ENCODE assay signal across 28 cellular contexts in the genomic region with DNA sequence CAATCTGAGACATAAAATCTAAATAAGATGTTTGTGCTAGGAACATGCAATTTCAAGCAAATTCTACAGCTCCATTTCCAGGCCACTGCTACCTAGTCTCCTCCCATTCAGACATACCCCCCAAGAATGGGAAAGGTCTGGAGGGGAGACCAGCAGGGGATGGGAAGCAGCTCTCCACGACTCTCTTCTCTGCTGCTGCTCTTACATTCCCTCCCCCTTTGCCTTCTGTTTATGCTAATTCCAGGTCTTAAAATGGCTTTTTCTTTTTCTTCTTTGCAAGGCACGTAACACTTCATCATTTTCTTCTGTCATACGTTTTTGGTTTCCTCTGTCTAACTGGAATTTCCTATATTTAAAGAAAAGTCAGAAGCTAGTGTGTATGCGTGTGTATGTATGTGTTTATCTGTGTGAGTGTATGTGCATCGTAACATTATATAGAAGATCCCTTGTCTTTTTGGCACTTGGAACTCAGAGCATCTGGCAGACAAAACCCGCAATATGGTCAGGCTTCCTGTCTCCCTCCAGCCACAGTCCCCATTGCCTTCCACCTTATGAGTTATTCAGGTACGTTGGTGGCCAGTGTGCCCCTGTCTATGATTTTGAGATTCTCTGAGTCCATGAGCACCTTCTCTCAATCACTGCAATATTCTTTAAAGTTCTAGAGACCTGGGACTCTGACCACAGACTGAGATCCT.
"Had no signal": no experiment of that assay in that cellular context is flagged by ENCODE, and none has a peak within 500 bp of the region (broad histone marks: within the 10 kb centered on the region; RNA-seq: fewer than 3 reads in every experiment).

No MANE protein-coding gene starts in this region.

- ATAC-seq: activated CD4-positive, alpha-beta T cell treated with anti-CD3 and anti-CD28 coated beads for 36 hours; activated CD4-positive, CD25-positive, alpha-beta regulatory T cell treated with anti-CD3 and anti-CD28 coated beads, Interleukin-2, amount 50 U/mL, for 24 hours; activated CD8-positive, alpha-beta T cell treated with anti-CD3 and anti-CD28 coated beads, Interleukin-2, amount 10 ng/mL, durations not matched to agents 7 days and 5 days; activated naive CD4-positive, alpha-beta T cell treated with anti-CD3 and anti-CD28 coated beads, Interleukin-2, amount 50 U/mL, for 72 hours; Panc1; WTC11 had no signal

- DNase-seq: activated CD4-positive, alpha-beta T cell treated with anti-CD3 and anti-CD28 coated beads for 36 hours; activated CD4-positive, alpha-beta T cell treated with anti-CD3 and anti-CD28 coated beads, Interleukin-2, amount 10 ng/mL, durations not matched to agents 7 days and 5 days; activated CD4-positive, alpha-beta T cell treated with anti-CD3 and anti-CD28 coated beads, Interleukin-2, amount 50 U/mL, for 48 hours; activated CD8-positive, alpha-beta T cell treated with anti-CD3 and anti-CD28 coated beads, Interleukin-2, amount 10 ng/mL, durations not matched to agents 7 days and 5 days; activated gamma-delta T cell treated with Interleukin-2 at 50 U/mL for 16 hours; activated naive CD4-positive, alpha-beta T cell treated with anti-CD3 and anti-CD28 coated beads for 36 hours; activated T-cell treated with anti-CD3 and anti-CD28 coated beads, Interleukin-2, amount 50 U/mL, for 24 hours; adrenal gland; colonic mucosa; NCI-H1048; NCI-H1105 treated with DMSO at 0.1 percent for 48 hours; NCI-H1436; NCI-H1694; NCI-H2029; NCI-H2227 treated with DMSO at 0.1 percent for 48 hours; NCI-H446; NCI-H510A treated with DMSO at 0.1 percent for 48 hours; SHP77; SJCRH30 had no signal

- H3K4me3 Mint-ChIP-seq: activated CD4-positive, alpha-beta T cell treated with anti-CD3 and anti-CD28 coated beads for 36 hours; activated CD4-positive, alpha-beta T cell treated with anti-CD3 and anti-CD28 coated beads, Interleukin-2, amount 10 ng/mL, durations not matched to agents 7 days and 5 days; activated CD8-positive, alpha-beta T cell treated with anti-CD3 and anti-CD28 coated beads, Interleukin-2, amount 10 ng/mL, durations not matched to agents 7 days and 5 days; activated naive CD4-positive, alpha-beta T cell treated with anti-CD3 and anti-CD28 coated beads for 36 hours; activated T-cell treated with anti-CD3 and anti-CD28 coated beads, Interleukin-2, amount 50 U/mL, for 24 hours; brain; T-helper 1 cell treated with Interleukin-12 subunit alpha and Interleukin-12 subunit beta and Interleukin-4 antibody, amounts not matched to agents 30 μg/mL and 1 μg/mL, for 36 hours; T-helper 2 cell treated with Interferon-gamma antibody and Interleukin-4, amounts not matched to agents 5 μg/mL and 100 μg/mL, for 36 hours; WTC11 had no signal

- H3K27ac ChIP-seq: adrenal gland, colonic mucosa, SJCRH30, SK-N-MC had no signal

- H3K27me3 ChIP-seq: adrenal gland, colonic mucosa, SJCRH30 had no signal

- H3K4me1 ChIP-seq: adrenal gland, colonic mucosa had no signal

- H3K36me3 ChIP-seq: adrenal gland, colonic mucosa, SJCRH30 had no signal

- H3K4me3 ChIP-seq: adrenal gland, colonic mucosa, SJCRH30, SK-N-MC had no signal

- H3K9me3 ChIP-seq: colonic mucosa, SJCRH30 had no signal

- H3K36me3 Mint-ChIP-seq: brain had no signal

- H3K4me1 Mint-ChIP-seq: activated CD4-positive, alpha-beta T cell treated with anti-CD3 and anti-CD28 coated beads for 36 hours; activated CD4-positive, alpha-beta T cell treated with anti-CD3 and anti-CD28 coated beads, Interleukin-2, amount 10 ng/mL, durations not matched to agents 7 days and 5 days had no signal

- H3K27me3 Mint-ChIP-seq: activated CD4-positive, alpha-beta T cell treated with anti-CD3 and anti-CD28 coated beads for 36 hours; activated CD4-positive, alpha-beta T cell treated with anti-CD3 and anti-CD28 coated beads, Interleukin-2, amount 10 ng/mL, durations not matched to agents 7 days and 5 days; activated T-cell treated with anti-CD3 and anti-CD28 coated beads, Interleukin-2, amount 50 U/mL, for 24 hours had no signal

- H3K27ac Mint-ChIP-seq: activated CD4-positive, alpha-beta T cell treated with anti-CD3 and anti-CD28 coated beads for 36 hours; activated CD4-positive, alpha-beta T cell treated with anti-CD3 and anti-CD28 coated beads, Interleukin-2, amount 10 ng/mL, durations not matched to agents 7 days and 5 days; activated CD8-positive, alpha-beta T cell treated with anti-CD3 and anti-CD28 coated beads, Interleukin-2, amount 10 ng/mL, durations not matched to agents 7 days and 5 days; activated naive CD4-positive, alpha-beta T cell treated with anti-CD3 and anti-CD28 coated beads for 36 hours; activated naive CD4-positive, alpha-beta T cell treated with anti-CD3 and anti-CD28 coated beads, Interleukin-2, amount 50 U/mL, for 72 hours; activated T-cell treated with anti-CD3 and anti-CD28 coated beads, Interleukin-2, amount 50 U/mL, for 24 hours; activated T-helper 2 cell treated with anti-CD3 and anti-CD28 coated beads, Interferon-gamma antibody, Interleukin-2, Interleukin-4, amounts not matched to agents 10 μg/mL and 5 μg/mL and 100 μg/mL, durations not matched to agents 14 hours and 24 hours and 36 hours; brain; T-helper 1 cell treated with Interleukin-12 subunit alpha and Interleukin-12 subunit beta and Interleukin-4 antibody, amounts not matched to agents 30 μg/mL and 1 μg/mL, for 36 hours; T-helper 2 cell treated with Interferon-gamma antibody and Interleukin-4, amounts not matched to agents 5 μg/mL and 100 μg/mL, for 36 hours; WTC11 had no signal
